Comparison of ENCODE assay signal across 21 cellular contexts in genomic region chr12:76634074-76634570, GRCh38.
DNase-seq lines count a peak whose midpoint lies in the region; ATAC-seq and TF ChIP-seq lines count a peak whose summit lies in the region.
"Had no signal": no experiment of that assay in that cellular context is flagged by ENCODE, and none has a peak within 500 bp of the region (broad histone marks: within the 10 kb centered on the region; RNA-seq: fewer than 3 reads in every experiment).

No MANE protein-coding gene starts in this region.

- H3K4me3 Mint-ChIP-seq in endothelial cell (ENCODE audit: unreplicated experiment) (no peak overlapping the region), mesothelial cell of epicardium (no peak overlapping the region)
- H3K4me3 Mint-ChIP-seq: activated naive CD8-positive, alpha-beta T cell; central memory CD8-positive, alpha-beta T cell had no signal

- H3K27me3 Mint-ChIP-seq in endothelial cell (ENCODE audit: unreplicated experiment) = no peaks in the 10 kb centered on the region
- no peaks in the 10 kb centered on the region for H3K27me3 Mint-ChIP-seq in mesothelial cell of epicardium (ENCODE audit: low read depth)
- H3K27me3 Mint-ChIP-seq: activated naive CD8-positive, alpha-beta T cell; central memory CD8-positive, alpha-beta T cell had no signal

- TF ChIP-seq CTCF in endothelial cell (IDR thresholded peaks at IDR 0.05; ENCODE audit: unreplicated experiment) (no peak), mesothelial cell of epicardium (IDR thresholded peaks at IDR 0.05; ENCODE audit: unreplicated experiment) (no peak)

- DNase-seq in DMS153 treated with DMSO at 0.1 percent for 48 hours (lab: John Stamatoyannopoulos, UW; ENCODE audit: unreplicated experiment) (peak; percentile 4), DMS153 (lab: John Stamatoyannopoulos, UW) (no peak), NCI-H2227 treated with DMSO at 0.1 percent for 48 hours (lab: John Stamatoyannopoulos, UW) (peak; percentile 7), endothelial cell (ENCODE audit: low spot score) (no peak), mesothelial cell of epicardium (ENCODE audit: low spot score in 2 of 2, unreplicated experiment in 2 of 2) (no peak), NCI-H2171 treated with DMSO at 0.1 percent for 48 hours (lab: John Stamatoyannopoulos, UW) (no peak), NCI-H1092 (lab: John Stamatoyannopoulos, UW) (no peak)
- DNase-seq: activated effector memory CD4-positive, alpha-beta T cell treated with Interleukin-2 at 50 U/mL for 16 hours; activated T-cell treated with anti-CD3 and anti-CD28 coated beads for 4 hours; Calu3; dorsolateral prefrontal cortex; kidney glomerular epithelial cell; NCI-H69; retina; stimulated activated CD4-positive, alpha-beta T cell treated with anti-CD3 and anti-CD28 coated beads, Interleukin-2, amount 100 ng/mL, for 24 hours; stomach; T-helper 1 cell; tibial artery had no signal

- ATAC-seq in HG03571 (IDR thresholded peaks at IDR 0.05; ENCODE audit: unreplicated experiment) = no peak

- H3K27ac Mint-ChIP-seq in endothelial cell (ENCODE audit: unreplicated experiment) (peak overlapping the region; percentile 58), mesothelial cell of epicardium (peak overlapping the region; percentile 57)
- H3K27ac Mint-ChIP-seq: activated naive CD8-positive, alpha-beta T cell had no signal

- H3K4me1 Mint-ChIP-seq in endothelial cell (ENCODE audit: unreplicated experiment) (peaks cover 27% of the 10 kb centered on the region), mesothelial cell of epicardium (peaks cover 11% of the 10 kb centered on the region)
- H3K4me1 Mint-ChIP-seq: central memory CD8-positive, alpha-beta T cell had no signal

- no peaks in the 10 kb centered on the region for H3K9me3 Mint-ChIP-seq in endothelial cell (ENCODE audit: unreplicated experiment)
- no peaks in the 10 kb centered on the region for H3K9me3 Mint-ChIP-seq in mesothelial cell of epicardium
- H3K9me3 Mint-ChIP-seq: central memory CD8-positive, alpha-beta T cell had no signal

- H3K36me3 Mint-ChIP-seq in endothelial cell (ENCODE audit: low read depth, unreplicated experiment) (no peaks in the 10 kb centered on the region), mesothelial cell of epicardium (no peaks in the 10 kb centered on the region)
- H3K36me3 Mint-ChIP-seq: activated naive CD8-positive, alpha-beta T cell had no signal

Comparison
In these comparisons a context has a peak if more than half of its experiments do, and no peak if none do; other contexts are left out.
1. DNase-seq: peak in DMS153 treated with DMSO at 0.1 percent for 48 hours (single experiment) and NCI-H2227 treated with DMSO at 0.1 percent for 48 hours (single experiment); none in DMS153 (single experiment), endothelial cell (single experiment), mesothelial cell of epicardium (0 of 2), NCI-H2171 treated with DMSO at 0.1 percent for 48 hours (single experiment) and NCI-H1092 (single experiment).